ENCODE assay signal across 26 cellular contexts in genomic region chr16:8898660-8899318, GRCh38. TPM values are rescaled to one million over a fixed set of nuclear protein-coding genes. Genes with fewer than 3 reads are reported as not detected.
"Had no signal": no experiment of that assay in that cellular context is flagged by ENCODE, and none has a peak within 500 bp of the region (broad histone marks: within the 10 kb centered on the region; RNA-seq: fewer than 3 reads in every experiment).

No MANE protein-coding gene starts in this region.

- FAIRE-seq: bronchial epithelial cell, islet of Langerhans had no signal

- H3K9me3 ChIP-seq: esophagus muscularis mucosa, heart right ventricle, left ventricle myocardium inferior, right atrium auricular region, spleen, thyroid gland, upper lobe of left lung, vagina had no signal

- H3K27me3 ChIP-seq: esophagus muscularis mucosa, foreskin keratinocyte, heart right ventricle, right atrium auricular region, spleen, thyroid gland, upper lobe of left lung, vagina had no signal

- H3K4me1 ChIP-seq: esophagus muscularis mucosa, foreskin keratinocyte, right atrium auricular region, thyroid gland, upper lobe of left lung, vagina had no signal

- H3K27me3 Mint-ChIP-seq: central memory CD8-positive, alpha-beta T cell; dendritic cell treated with granulocyte-macrophage colony-stimulating factor and Interleukin-4, amounts not matched to agents 40 ng/mL and 50 ng/mL, for 4 days; stimulated activated naive CD8-positive, alpha-beta T cell treated with anti-CD3 and anti-CD28 coated beads, Interleukin-15, amount 100 ng/mL, for 72 hours; T-cell had no signal

- H3K27ac ChIP-seq: esophagus muscularis mucosa, foreskin keratinocyte, heart right ventricle, left ventricle myocardium inferior, right atrium auricular region, spleen, thyroid gland, upper lobe of left lung, vagina had no signal

- H3K4me3 ChIP-seq: esophagus muscularis mucosa, heart right ventricle, left ventricle myocardium inferior, lung, right atrium auricular region, spleen, thyroid gland, upper lobe of left lung, vagina had no signal

- ATAC-seq: foreskin keratinocyte; heart right ventricle; natural killer cell; stimulated activated naive CD8-positive, alpha-beta T cell treated with anti-CD3 and anti-CD28 coated beads, Interleukin-15, amount 100 ng/mL, for 72 hours had no signal

- H3K4me3 Mint-ChIP-seq: central memory CD8-positive, alpha-beta T cell; dendritic cell treated with granulocyte-macrophage colony-stimulating factor and Interleukin-4, amounts not matched to agents 40 ng/mL and 50 ng/mL, for 4 days; natural killer cell; stimulated activated naive CD8-positive, alpha-beta T cell treated with anti-CD3 and anti-CD28 coated beads, Interleukin-15, amount 100 ng/mL, for 72 hours; T-cell; T-helper 2 cell treated with Interferon-gamma antibody and Interleukin-4, amounts not matched to agents 5 μg/mL and 100 μg/mL, for 36 hours had no signal

- DNase-seq: activated CD4-positive, alpha-beta T cell treated with anti-CD3 and anti-CD28 coated beads for 4 hours; activated CD4-positive, alpha-beta T cell treated with anti-CD3 and anti-CD28 coated beads, Interleukin-2, amount 50 U/mL, for 4 hours; activated T-cell treated with anti-CD3 and anti-CD28 coated beads for 4 hours; foreskin keratinocyte; heart right ventricle; left ventricle myocardium inferior; natural killer cell; spleen; stimulated activated naive CD8-positive, alpha-beta T cell treated with anti-CD3 and anti-CD28 coated beads, Interleukin-15, amount 100 ng/mL, for 72 hours; T-cell; thyroid gland; upper lobe of left lung had no signal

- H3K4me1 Mint-ChIP-seq: central memory CD8-positive, alpha-beta T cell; natural killer cell; stimulated activated naive CD8-positive, alpha-beta T cell treated with anti-CD3 and anti-CD28 coated beads, Interleukin-15, amount 100 ng/mL, for 72 hours; T-cell had no signal

- H3K9me3 Mint-ChIP-seq: activated T-helper 2 cell treated with anti-CD3 and anti-CD28 coated beads, Interferon-gamma antibody, Interleukin-2, Interleukin-4, amounts not matched to agents 10 μg/mL and 5 μg/mL and 100 μg/mL, durations not matched to agents 14 hours and 24 hours and 36 hours; central memory CD8-positive, alpha-beta T cell; dendritic cell treated with granulocyte-macrophage colony-stimulating factor and Interleukin-4, amounts not matched to agents 40 ng/mL and 50 ng/mL, for 4 days; natural killer cell; stimulated activated naive CD8-positive, alpha-beta T cell treated with anti-CD3 and anti-CD28 coated beads, Interleukin-15, amount 100 ng/mL, for 72 hours; T-cell; T-helper 2 cell treated with Interferon-gamma antibody and Interleukin-4, amounts not matched to agents 5 μg/mL and 100 μg/mL, for 36 hours had no signal

- H3K27ac Mint-ChIP-seq: activated T-helper 2 cell treated with anti-CD3 and anti-CD28 coated beads, Interferon-gamma antibody, Interleukin-2, Interleukin-4, amounts not matched to agents 10 μg/mL and 5 μg/mL and 100 μg/mL, durations not matched to agents 14 hours and 24 hours and 36 hours; dendritic cell treated with granulocyte-macrophage colony-stimulating factor and Interleukin-4, amounts not matched to agents 40 ng/mL and 50 ng/mL, for 4 days; natural killer cell; T-cell; T-helper 2 cell treated with Interferon-gamma antibody and Interleukin-4, amounts not matched to agents 5 μg/mL and 100 μg/mL, for 36 hours had no signal

RNA-seq across cellular contexts. Expression of gene LITAFD, which starts 16.6 kb away (rescaled TPM):
- total RNA-seq: activated T-helper 2 cell treated with anti-CD3 and anti-CD28 coated beads, Interferon-gamma antibody, Interleukin-2, Interleukin-4, amounts not matched to agents 10 μg/mL and 5 μg/mL and 100 μg/mL, durations not matched to agents 14 hours and 24 hours and 36 hours; bronchial epithelial cell; esophagus muscularis mucosa; foreskin keratinocyte; glomerular endothelial cell; heart right ventricle; left ventricle myocardium inferior; lung; mononuclear cell; omental fat pad; pulmonary artery endothelial cell; right atrium auricular region; spleen; T-cell; thyroid gland; upper lobe of left lung; vagina had no signal
- polyA plus RNA-seq: foreskin keratinocyte, heart right ventricle, lung, spleen had no signal
